Comparison of ENCODE assay signal across 1 cellular context in the genomic region with DNA sequence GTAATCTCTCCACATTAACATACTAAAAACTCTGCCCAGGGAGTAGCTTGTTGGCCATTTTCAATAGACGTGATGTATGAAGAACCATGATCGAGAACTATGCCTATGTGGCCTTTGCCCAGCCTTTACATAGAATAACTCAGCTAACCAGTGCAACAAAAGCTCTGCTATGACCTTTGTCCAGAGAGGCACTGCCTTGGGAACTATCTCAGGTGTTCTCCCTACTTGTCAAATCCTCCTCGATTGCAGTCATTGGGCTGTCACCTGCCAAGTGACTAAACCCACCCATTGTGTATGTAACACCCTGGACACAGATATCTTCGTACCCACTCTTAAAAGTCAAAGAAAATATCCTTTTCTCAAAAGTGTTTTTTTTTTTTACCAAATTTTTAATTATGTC.
TF ChIP-seq lines count a peak whose summit lies in the region.

No MANE protein-coding gene starts in this region.

TF ChIP-seq in A549, 52 proteins besides CTCF, POLR2A, EP300 and RAD21 (continued from another document):
- no peak for TF ChIP-seq FOSL2 (IDR thresholded peaks at IDR 0.05)
- TF ChIP-seq FOSL2 (CRISPR knock-in tag; IDR thresholded peaks at IDR 0.05), result no peak
